8 cellular contexts compared by ENCODE assay signal in genomic region chr22:20115691-20116375, GRCh38. TPM values are rescaled to one million over a fixed set of nuclear protein-coding genes. Genes with fewer than 3 reads are reported as not detected.
DNase-seq lines count a peak whose midpoint lies in the region; ATAC-seq, FAIRE-seq and TF ChIP-seq lines count a peak whose summit lies in the region.

Gene RANBP1, plus strand, starts transcription at chr22:20116104. Its CDS starts 81 bp downstream, at chr22:20116185.

- TF ChIP-seq POLR2A in GM12892 (IDR thresholded peaks at IDR 0.05; ENCODE audit: low read depth, low read length): no peak

- H3K4me3 ChIP-seq in GM12865 (ENCODE audit: low read depth, low read length): peak within 1 kb of the TSS; percentile 86

- peak within 1 kb of the TSS; percentile 92 for H3K27ac ChIP-seq in VCaP

- DNase-seq in GM12865 (ENCODE audit: low read depth): no peak
- no peak for DNase-seq in glomerular endothelial cell (ENCODE audit: extremely low read depth, low read depth, low spot score)
- DNase-seq in posterior vena cava (ENCODE audit: low spot score): no peak
- DNase-seq in GM12892 (ENCODE audit: insufficient read length): no peak
- no peak for DNase-seq in stimulated activated CD4-positive, alpha-beta T cell treated with anti-CD3 and anti-CD28 coated beads, Interleukin-4, amount 100 ng/mL, for 1 hour
- DNase-seq in NCI-H1417 treated with DMSO at 0.1 percent for 48 hours (lab: John Stamatoyannopoulos, UW): no peak

- no peak for FAIRE-seq in GM12892 (lab: Jason Lieb, UNC)

- no peak for ATAC-seq in HG03378 (IDR thresholded peaks at IDR 0.05; ENCODE audit: unreplicated experiment)

- intact Hi-C loops in posterior vena cava (cut with DNase I): no loop called here

- no peak for TF ChIP-seq CTCF in GM12865 (IDR thresholded peaks at IDR 0.05; ENCODE audit: insufficient read depth, low read depth, low read length, missing control alignments)
- no peak for TF ChIP-seq CTCF in VCaP (conservative IDR thresholded peaks at IDR 0.05)

RNA-seq across cellular contexts. Expression of gene RANBP1, which starts in this region (rescaled TPM):
- total RNA-seq in glomerular endothelial cell: 339 and 343 TPM in 2 replicates
- total RNA-seq in posterior vena cava: 10 to 100 TPM; 57.0 to 61.6 TPM
- 257 TPM for polyA plus RNA-seq in GM12892 (2012; ENCODE audit: missing spikeins)
